In genomic region chr22:46296257-46297150, GRCh38 we compare ENCODE assay signal across 8 cellular contexts. TPM values are rescaled to one million over a fixed set of nuclear protein-coding genes. Genes with fewer than 3 reads are reported as not detected.
DNase-seq lines count a peak whose midpoint lies in the region; ATAC-seq, FAIRE-seq and TF ChIP-seq lines count a peak whose summit lies in the region.

A gene with protein sequence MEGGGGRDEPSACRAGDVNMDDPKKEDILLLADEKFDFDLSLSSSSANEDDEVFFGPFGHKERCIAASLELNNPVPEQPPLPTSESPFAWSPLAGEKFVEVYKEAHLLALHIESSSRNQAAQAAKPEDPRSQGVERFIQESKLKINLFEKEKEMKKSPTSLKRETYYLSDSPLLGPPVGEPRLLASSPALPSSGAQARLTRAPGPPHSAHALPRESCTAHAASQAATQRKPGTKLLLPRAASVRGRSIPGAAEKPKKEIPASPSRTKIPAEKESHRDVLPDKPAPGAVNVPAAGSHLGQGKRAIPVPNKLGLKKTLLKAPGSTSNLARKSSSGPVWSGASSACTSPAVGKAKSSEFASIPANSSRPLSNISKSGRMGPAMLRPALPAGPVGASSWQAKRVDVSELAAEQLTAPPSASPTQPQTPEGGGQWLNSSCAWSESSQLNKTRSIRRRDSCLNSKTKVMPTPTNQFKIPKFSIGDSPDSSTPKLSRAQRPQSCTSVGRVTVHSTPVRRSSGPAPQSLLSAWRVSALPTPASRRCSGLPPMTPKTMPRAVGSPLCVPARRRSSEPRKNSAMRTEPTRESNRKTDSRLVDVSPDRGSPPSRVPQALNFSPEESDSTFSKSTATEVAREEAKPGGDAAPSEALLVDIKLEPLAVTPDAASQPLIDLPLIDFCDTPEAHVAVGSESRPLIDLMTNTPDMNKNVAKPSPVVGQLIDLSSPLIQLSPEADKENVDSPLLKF (plus strand): TSS chr22:46296870. CDS start chr22:46297401, 531 bp downstream.

- H4K20me1 ChIP-seq in H1 (replicated peaks in 1 of 2; ENCODE audit: control insufficient read depth in 1 of 2, insufficient read depth in 2 of 2, low read length in 2 of 2), result peaks cover 4 to 6% of the 10 kb centered on the region in 2 experiments

- H3K14ac ChIP-seq in H1 (ENCODE audit: insufficient read length) (no peak within 1 kb of the TSS), mesenchymal stem cell (ENCODE audit: low read length in 2 of 2) (peak within 1 kb of the TSS in 1 of 2 experiments; percentile 48)

- peak; percentile 60 for FAIRE-seq in H1 (lab: Jason Lieb, UNC)

- H4K8ac ChIP-seq in H1 (ENCODE audit: extremely low read depth, insufficient read depth, low read length) (peak within 1 kb of the TSS; percentile 90), mesenchymal stem cell (ENCODE audit: low read length) (peak within 1 kb of the TSS; percentile 98)

- CTCF ChIA-PET in H1 (lab: Charles Lee; ENCODE audit: partially characterized antibody), result interaction anchor here (1.0 to 1.6 kb wide), 4 partner anchors 33 to 302 kb away, joined by 3 to 5 read pairs (median 4); partner anchors contain the start of gene PKDREJ

- H3K4ac ChIP-seq in H1 (replicated peaks; ENCODE audit: insufficient read length, low read depth, low read length), result peak within 1 kb of the TSS; percentile 78
- H3K4ac ChIP-seq in mesenchymal stem cell (ENCODE audit: low read depth in 1 of 2, low read length in 2 of 2), result peak within 1 kb of the TSS; percentile 42 to 86

- H3K4me1 ChIP-seq in H1 (replicated peaks in 1 of 4; ENCODE audit: control insufficient read depth in 3 of 4, insufficient read depth in 4 of 4, low read length in 3 of 4) (peaks cover 4 to 11% (median 5%) of the 10 kb centered on the region in 4 experiments; a peak in 4 of 7 replicates), mesenchymal stem cell (ENCODE audit: control insufficient read depth, insufficient read depth, low read depth, low read length) (peaks cover 17% of the 10 kb centered on the region)

- peak within 1 kb of the TSS; percentile 69 for H3K56ac ChIP-seq in H1 (replicated peaks; ENCODE audit: insufficient read length, low read depth, low read length)

- H3K27me3 ChIP-seq in H1 (replicated peaks in 1 of 4; ENCODE audit: control insufficient read depth in 3 of 4, extremely low read depth in 1 of 4, insufficient read depth in 3 of 4, low read length in 3 of 4), result no peaks in the 10 kb centered on the region
- H3K27me3 ChIP-seq in mesenchymal stem cell (ENCODE audit: control insufficient read depth in 1 of 2, insufficient read depth in 1 of 2, low read length in 2 of 2), result no peaks in the 10 kb centered on the region

- H3K9me3 ChIP-seq in H1 (ENCODE audit: insufficient read depth in 2 of 2, low read depth in 1 of 2, low read length in 1 of 2) (no peaks in the 10 kb centered on the region), mesenchymal stem cell (ENCODE audit: control insufficient read depth, low read length) (peaks cover 4% of the 10 kb centered on the region)

- 0 out of 2 replicates have a peak within 1 kb of the TSS, but pooled peaks have one; percentile 29 for H2BK15ac ChIP-seq in H1 (ENCODE audit: low read length)
- no peak within 1 kb of the TSS for H2BK15ac ChIP-seq in mesenchymal stem cell (ENCODE audit: low read depth, poor library complexity, severe bottlenecking)

- WGBS in H1 (ENCODE audit: extremely low coverage in 1 of 2, insufficient coverage in 1 of 2, insufficient read length in 1 of 2, insufficient replicate concordance in 2 of 2, low coverage in 1 of 2, low lambda C conversion rate in 2 of 2, missing lambda C conversion rate in 1 of 2), 2 experiments, result 2% methylated on average over 60 of the region's 76 CpGs; no CpG with 5 or more reads in 1 of the 2 experiments
- WGBS in mesenchymal stem cell, result 1% methylated on average over 74 of the region's 76 CpGs

- peak; percentile 25 to 32; a peak in 3 of 4 replicates for TF ChIP-seq RAD21 in H1 (IDR thresholded peaks at IDR 0.05 in 1 of 2, conservative IDR thresholded peaks at IDR 0.05 in 1 of 2; ENCODE audit: low read depth in 2 of 2, low read length in 2 of 2)

- no peak within 1 kb of the TSS for H2AK5ac ChIP-seq in H1 (ENCODE audit: low read depth, low read length)
- peak within 1 kb of the TSS; percentile 87 for H2AK5ac ChIP-seq in mesenchymal stem cell (ENCODE audit: low read length, severe bottlenecking)

- H4K5ac ChIP-seq in H1 (ENCODE audit: insufficient read length, low read depth, low read length), result peak within 1 kb of the TSS; percentile 83

- no peak within 1 kb of the TSS for H3K23ac ChIP-seq in H1 (ENCODE audit: insufficient read length)
- peak within 1 kb of the TSS in 1 of 2 experiments; percentile 75 for H3K23ac ChIP-seq in mesenchymal stem cell (ENCODE audit: low read length in 2 of 2)

- H3K36me3 ChIP-seq in H1 (ENCODE audit: control insufficient read depth in 2 of 4, insufficient read depth in 4 of 4, low read length in 3 of 4) (peaks cover 8 to 25% (median 17%) of the 10 kb centered on the region in 4 experiments; a peak in 7 of 8 replicates), mesenchymal stem cell (ENCODE audit: control insufficient read depth in 1 of 2, insufficient read depth in 2 of 2, low read depth in 1 of 2, low read length in 2 of 2) (peaks cover 18 to 26% of the 10 kb centered on the region in 2 experiments)

- TF ChIP-seq CTCF in H1 (IDR thresholded peaks at IDR 0.05; ENCODE audit: control extremely low read depth in 1 of 3, insufficient read depth in 1 of 3, low read depth in 1 of 3, low read length in 3 of 3), result peak in 2 of 3 experiments; percentile 1 to 7; a peak in 2 of 4 replicates

- peaks cover 14% of the 10 kb centered on the region for H3K23me2 ChIP-seq in H1 (ENCODE audit: low read depth, low read length)

- H3K79me1 ChIP-seq in H1 (ENCODE audit: low read depth, low read length) (peaks cover 4% of the 10 kb centered on the region; the same call in 1 of the 2 replicates), mesenchymal stem cell (replicated peaks; ENCODE audit: low read length, poor library complexity, severe bottlenecking) (peaks cover 38% of the 10 kb centered on the region)

- H3K79me2 ChIP-seq in H1 (ENCODE audit: control insufficient read depth in 1 of 2, insufficient read depth in 2 of 2, low read length in 2 of 2), result no peaks in the 10 kb centered on the region

- H3K4me2 ChIP-seq in H1 (ENCODE audit: insufficient read depth in 1 of 2, low read depth in 2 of 2, low read length in 2 of 2) (peak within 1 kb of the TSS; percentile 87 to 96), mesenchymal stem cell (ENCODE audit: low read length, poor library complexity, severe bottlenecking) (peak within 1 kb of the TSS; percentile 98)

- H4K91ac ChIP-seq in H1 (replicated peaks; ENCODE audit: insufficient read length, low read length), result peak within 1 kb of the TSS; percentile 55
- peak within 1 kb of the TSS; percentile 85 for H4K91ac ChIP-seq in mesenchymal stem cell (ENCODE audit: low read length)

- ATAC-seq in GM21360 (IDR thresholded peaks at IDR 0.05; ENCODE audit: unreplicated experiment), result peak; percentile 79

- DNase-seq in COLO829 (ENCODE audit: low spot score), result peak; percentile 100
- DNase-seq in HT1080 (ENCODE audit: low read depth), result peak; percentile 98
- peak; percentile 97 for DNase-seq in NOMO-1 treated with DMSO at 0.1 percent for 48 hours (lab: John Stamatoyannopoulos, UW; ENCODE audit: unreplicated experiment)
- DNase-seq in activated CD8-positive, alpha-beta memory T cell treated with anti-CD3 and anti-CD28 coated beads for 48 hours (ENCODE audit: low read depth in 2 of 3, low spot score in 2 of 3), result peak; percentile 80 to 97 (median 95)
- DNase-seq in H1 (ENCODE audit: low read depth in 1 of 2, low spot score in 2 of 2), result peak; percentile 93 to 96
- DNase-seq in mesenchymal stem cell, result peak; percentile 96
- DNase-seq in stimulated activated CD8-positive, alpha-beta memory T cell treated with anti-CD3 and anti-CD28 coated beads, Interleukin-12 subunit alpha, Interleukin-12 subunit beta, amount 100 ng/mL, for 4 hours (ENCODE audit: low read depth), result peak; percentile 92

- H3K18ac ChIP-seq in H1 (ENCODE audit: extremely low read depth, low read length), result peak within 1 kb of the TSS; percentile 60; the same call in 1 of the 2 replicates
- peak within 1 kb of the TSS; percentile 34 to 68 for H3K18ac ChIP-seq in mesenchymal stem cell (ENCODE audit: low read depth in 1 of 2, low read length in 2 of 2)

- H2BK5ac ChIP-seq in H1 (ENCODE audit: low read depth, low read length) (peak within 1 kb of the TSS; percentile 66), mesenchymal stem cell (ENCODE audit: low read depth, low read length, poor library complexity, severe bottlenecking) (no peak within 1 kb of the TSS)

- H3K9ac ChIP-seq in H1 (replicated peaks in 1 of 4; ENCODE audit: extremely low read depth in 1 of 4, low read depth in 3 of 4, low read length in 3 of 4) (peak within 1 kb of the TSS in 3 of 4 experiments; percentile 42 to 51 (median 49); a peak in 5 of 7 replicates), mesenchymal stem cell (ENCODE audit: low read length) (peak within 1 kb of the TSS; percentile 95)

- no peak within 1 kb of the TSS for H2BK20ac ChIP-seq in H1 (ENCODE audit: low read length)

- H3K4me3 ChIP-seq in H1 (ENCODE audit: extremely low read depth in 1 of 4, insufficient read depth in 2 of 4, low read depth in 3 of 4, low read length in 4 of 4) (peak within 1 kb of the TSS; percentile 60 to 87 (median 76)), mesenchymal stem cell (ENCODE audit: insufficient read depth in 1 of 2, low read depth in 1 of 2, low read length in 2 of 2) (peak within 1 kb of the TSS; percentile 80 to 91)

- H2AFZ ChIP-seq in H1 (ENCODE audit: low read length) (peak within 1 kb of the TSS; percentile 56), mesenchymal stem cell (ENCODE audit: low read depth, low read length) (peak within 1 kb of the TSS; percentile 70)

- H3K27ac ChIP-seq in H1 (ENCODE audit: low read depth, low read length), result no peak within 1 kb of the TSS; the same call in 1 of the 2 replicates
- peak within 1 kb of the TSS; percentile 56 for H3K27ac ChIP-seq in mesenchymal stem cell (ENCODE audit: low read length, poor library complexity, severe bottlenecking)

- POLR2A ChIA-PET in H1 (lab: Charles Lee; ENCODE audit: partially characterized antibody), result interaction anchor here (0.7 to 2.2 kb wide), 13 partner anchors 8 to 175 kb away, joined by 3 to 10 read pairs (median 4); partner anchors contain the start of genes TRMU and TTC38

- TF ChIP-seq EP300 in H1 (IDR thresholded peaks at IDR 0.05; ENCODE audit: borderline replicate concordance in 1 of 2, low read depth in 2 of 2, low read length in 2 of 2), result no peak

- no peak for TF ChIP-seq POLR2A in H1 (IDR thresholded peaks at IDR 0.05; ENCODE audit: control extremely low read depth in 1 of 2, low read depth in 2 of 2, low read length in 2 of 2)

- H2BK120ac ChIP-seq in H1 (replicated peaks; ENCODE audit: low read depth, low read length) (no peak within 1 kb of the TSS), mesenchymal stem cell (ENCODE audit: low read depth, low read length) (peak within 1 kb of the TSS; percentile 51)

- H2BK12ac ChIP-seq in H1 (ENCODE audit: low read depth, low read length) (no peak within 1 kb of the TSS), mesenchymal stem cell (ENCODE audit: low read length in 2 of 2) (peak within 1 kb of the TSS in 1 of 2 experiments; percentile 50)

RNA-seq across cellular contexts. Expression of the gene that starts here (rescaled TPM):
- total RNA-seq in HT1080 (2014; rRNA removed; shearing (Covaris generic)), result 33.2 and 34.2 TPM in 2 replicates
- 25.8 and 26.6 TPM in 2 replicates for polyA plus RNA-seq in HT1080 (2015; cell fraction: cytosol; rRNA removed)
- 69.4 and 76.9 TPM in 2 replicates for polyA plus RNA-seq in HT1080 (2015; cell fraction: nucleus; rRNA removed)
- 38.6 and 40.6 TPM in 2 replicates for total RNA-seq in H1 (2021; fragmentation: NEBNext Ultra II Directional; extraction: Animal tissue kit (Norgen Biotek cat#: 25700))
- 17.5 and 25.7 TPM in 2 replicates for polyA plus RNA-seq in H1 (2011; rRNA removed)
- 18.4 TPM for polyA plus RNA-seq in H1 (2011; cell fraction: cytosol; rRNA removed)
- polyA plus RNA-seq in H1 (2011; cell fraction: nucleus; rRNA removed), result 30.0 TPM
- 21.3 to 27.2 TPM (median 24.8 TPM) in 4 replicates for polyA plus RNA-seq in H1 (2012, experiment 1 of 2)
- 18.8 TPM for polyA plus RNA-seq in H1 (2012, experiment 2 of 2)
- polyA plus RNA-seq in H1 (2013, experiment 1 of 2), result 30.8 TPM
- 27.5 TPM for polyA plus RNA-seq in H1 (2013, experiment 2 of 2)
- 10.7 and 11.7 TPM in 2 replicates for polyA minus RNA-seq in H1 (2011; rRNA and poly(A)+ RNA removed)
- polyA minus RNA-seq in H1 (2011; cell fraction: cytosol; rRNA and poly(A)+ RNA removed), result 20.0 TPM
- 12.8 TPM for polyA minus RNA-seq in H1 (2011; cell fraction: nucleus; rRNA and poly(A)+ RNA removed)
- 3.9 TPM for polyA plus RNA-seq in mesenchymal stem cell (2013, experiment 1 of 2)
- 3.8 TPM for polyA plus RNA-seq in mesenchymal stem cell (2013, experiment 2 of 2)
